7 cellular contexts compared by ENCODE assay signal in the genomic region with DNA sequence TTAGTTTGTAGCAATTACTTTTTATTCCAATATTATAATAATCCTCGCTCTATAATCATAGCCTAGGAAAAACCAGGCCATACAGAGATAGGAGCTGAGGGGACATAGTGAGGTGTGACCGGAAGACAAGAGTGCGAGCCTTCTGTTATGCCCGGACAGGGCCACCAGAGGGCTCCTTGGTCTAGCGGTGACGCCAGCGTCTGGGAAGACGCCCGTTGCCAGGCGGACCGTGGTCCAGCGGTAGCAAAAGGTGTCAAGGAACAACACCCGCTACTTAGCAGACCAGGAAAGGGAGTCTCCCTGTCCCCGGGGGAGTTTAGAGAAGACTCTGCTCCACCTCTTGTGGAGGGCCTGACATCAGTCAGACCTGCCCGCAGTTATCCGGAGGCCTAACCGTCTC. TPM values are rescaled to one million over a fixed set of nuclear protein-coding genes. Genes with fewer than 3 reads are reported as not detected.
DNase-seq lines count a peak whose midpoint lies in the region; ATAC-seq, FAIRE-seq and TF ChIP-seq lines count a peak whose summit lies in the region.
"Not testable (repeated sequence)": the region's sequence is repeated elsewhere in the genome, so short reads cannot be mapped to it uniquely, and the experiment has no call there.
"Had no signal": no experiment of that assay in that cellular context is flagged by ENCODE, and none has a peak within 500 bp of the region (broad histone marks: within the 10 kb centered on the region; RNA-seq: fewer than 3 reads in every experiment).

No MANE protein-coding gene starts in this region.

- H3K4me3 Mint-ChIP-seq in activated CD8-positive, alpha-beta T cell treated with anti-CD3 and anti-CD28 coated beads for 36 hours, result not testable (repeated sequence)

- peaks cover 23% of the 10 kb centered on the region for H3K4me1 Mint-ChIP-seq in activated CD8-positive, alpha-beta T cell treated with anti-CD3 and anti-CD28 coated beads for 36 hours (ENCODE audit: low read depth)

- not testable (repeated sequence) for FAIRE-seq in endothelial cell of umbilical vein (lab: Jason Lieb, UNC)

- H3K9me3 Mint-ChIP-seq in activated CD8-positive, alpha-beta T cell treated with anti-CD3 and anti-CD28 coated beads for 36 hours, result not testable (repeated sequence)

- in situ Hi-C loops in transverse colon (cut with MboI; ENCODE audit: low pct_ligation_motif_present in 1 of 4, low pct_unique_long_range_greater_than_20kb in 1 of 4, low sequenced_read_pairs in 3 of 4), result not testable (repeated sequence)

- not testable (repeated sequence) for TF ChIP-seq EP300 in transverse colon (IDR thresholded peaks at IDR 0.05; ENCODE audit: low read depth)

- not testable (repeated sequence) for H3K4me2 ChIP-seq in endothelial cell of umbilical vein (ENCODE audit: insufficient read depth, low read length)

- not testable (repeated sequence) for H3K9me1 ChIP-seq in endothelial cell of umbilical vein (replicated peaks; ENCODE audit: control insufficient read depth, extremely low read depth, insufficient read depth, low read length)

- CTCF ChIA-PET in activated CD8-positive, alpha-beta T cell treated with anti-CD3 and anti-CD28 coated beads for 36 hours (lab: Charles Lee), result interaction anchor here (1.1 to 5.9 kb wide), 5 partner anchors 12 to 214 kb away, joined by 3 to 31 read pairs (median 4); a partner anchor contains a TSS
- CTCF ChIA-PET in endothelial cell of umbilical vein (lab: Charles Lee), result interaction anchor here (1.6 kb wide), 1 partner anchor 25 kb away, joined by 6 read pairs; no protein-coding TSS in a partner anchor

- H3K4me3 ChIP-seq in LNCaP clone FGC (ENCODE audit: low read depth, low read length); endothelial cell of umbilical vein (replicated peaks in 1 of 3; ENCODE audit: insufficient read depth in 1 of 3, low read depth in 1 of 3, low read length in 3 of 3); lower lobe of right lung; transverse colon: not testable (repeated sequence)

- H3K27me3 Mint-ChIP-seq in activated CD8-positive, alpha-beta T cell treated with anti-CD3 and anti-CD28 coated beads for 36 hours, result not testable (repeated sequence)

- 40 to 42% methylated on average over 1 to 17 of the region's 17 CpGs for WGBS in transverse colon (ENCODE audit: low coverage in 1 of 2), 2 donors

- intact Hi-C loops in activated CD8-positive, alpha-beta T cell treated with anti-CD3 and anti-CD28 coated beads for 36 hours (cut with micrococcal nuclease); endothelial cell of umbilical vein (cut with micrococcal nuclease); lower lobe of right lung (cut with DNase I); transverse colon (cut with DNase I; ENCODE audit: low total_unique reads): not testable (repeated sequence)

- H3K36me3 ChIP-seq in endothelial cell of umbilical vein (ENCODE audit: control insufficient read depth in 2 of 2, extremely low read depth in 1 of 2, insufficient read depth in 2 of 2, low read length in 2 of 2); lower lobe of right lung; transverse colon: not testable (repeated sequence)

- H3K9ac ChIP-seq in endothelial cell of umbilical vein (replicated peaks; ENCODE audit: extremely low read depth, insufficient read depth, low read length), result not testable (repeated sequence)

- H3K27me3 ChIP-seq in endothelial cell of umbilical vein (ENCODE audit: control insufficient read depth in 2 of 2, insufficient read depth in 2 of 2, low read length in 2 of 2); lower lobe of right lung (ENCODE audit: low read depth); transverse colon: not testable (repeated sequence)

- H3K4me1 ChIP-seq in endothelial cell of umbilical vein (ENCODE audit: control insufficient read depth, extremely low read depth, insufficient read depth, low read length); transverse colon: not testable (repeated sequence)
- H3K4me1 ChIP-seq in lower lobe of right lung, result peaks cover 17% of the 10 kb centered on the region

- not testable (repeated sequence) for H3K27ac Mint-ChIP-seq in activated CD8-positive, alpha-beta T cell treated with anti-CD3 and anti-CD28 coated beads for 36 hours

- TF ChIP-seq POLR2A in endothelial cell of umbilical vein (IDR thresholded peaks at IDR 0.05; ENCODE audit: low read depth, low read length); transverse colon (IDR thresholded peaks at IDR 0.05): not testable (repeated sequence)

- DNase-seq in DMS53 (lab: John Stamatoyannopoulos, UW), result peak; percentile 57
- DNase-seq in LNCaP clone FGC (ENCODE audit: low read depth); endothelial cell of umbilical vein (ENCODE audit: low read depth, low spot score); lower lobe of right lung; transverse colon: not testable (repeated sequence)
- DNase-seq in activated CD8-positive, alpha-beta T cell treated with anti-CD3 and anti-CD28 coated beads for 36 hours, result peak; percentile 47

- ATAC-seq in activated CD8-positive, alpha-beta T cell treated with anti-CD3 and anti-CD28 coated beads for 36 hours; lower lobe of right lung: not testable (repeated sequence)

- not testable (repeated sequence) for H3K79me2 ChIP-seq in endothelial cell of umbilical vein (ENCODE audit: control insufficient read depth, insufficient read depth, low read length)

- not testable (repeated sequence) for H4K20me1 ChIP-seq in endothelial cell of umbilical vein (replicated peaks; ENCODE audit: control insufficient read depth, extremely low read depth, insufficient read depth, low read length)

- not testable (repeated sequence) for H3K36me3 Mint-ChIP-seq in activated CD8-positive, alpha-beta T cell treated with anti-CD3 and anti-CD28 coated beads for 36 hours (ENCODE audit: low read depth)

- H2AFZ ChIP-seq in endothelial cell of umbilical vein (ENCODE audit: low read depth, low read length), result not testable (repeated sequence)

- BruUV-seq in endothelial cell of umbilical vein (replicated peaks; lab: Mats Ljungman, UMichigan), result not testable (repeated sequence)

- dilution Hi-C loops in endothelial cell of umbilical vein (cut with MboI; ENCODE audit: extremely low pct_ligation_motif_present, low sequenced_read_pairs), result not testable (repeated sequence)

- TF ChIP-seq CTCF in LNCaP clone FGC (IDR thresholded peaks at IDR 0.05; ENCODE audit: control insufficient read depth, extremely low read depth, insufficient read depth) (0 out of 2 replicates have a peak, but pooled peaks have one; percentile 1), endothelial cell of umbilical vein (IDR thresholded peaks at IDR 0.05; ENCODE audit: extremely low read depth in 1 of 2, insufficient read depth in 1 of 2, low read depth in 1 of 2, low read length in 2 of 2) (peak; percentile 7 to 27), lower lobe of right lung (IDR thresholded peaks at IDR 0.05) (peak; percentile 47), transverse colon (IDR thresholded peaks at IDR 0.05) (peak in 4 of 5 experiments; percentile 43 to 58 (median 50))
- TF ChIP-seq CTCF in activated CD8-positive, alpha-beta T cell treated with anti-CD3 and anti-CD28 coated beads for 36 hours (IDR thresholded peaks at IDR 0.05), result peak; percentile 68

- not testable (repeated sequence) for H3K27ac ChIP-seq in endothelial cell of umbilical vein (ENCODE audit: insufficient read depth, low read depth, low read length); lower lobe of right lung; transverse colon

- POLR2A ChIA-PET in activated CD8-positive, alpha-beta T cell treated with anti-CD3 and anti-CD28 coated beads for 36 hours (lab: Charles Lee), result interaction anchor here (0.6 to 1.1 kb wide), 2 partner anchors 8 to 11 kb away, joined by 3 read pairs; no protein-coding TSS in a partner anchor
- POLR2A ChIA-PET in endothelial cell of umbilical vein (lab: Charles Lee), result not testable (repeated sequence)

- H3K9me3 ChIP-seq in endothelial cell of umbilical vein (replicated peaks; ENCODE audit: control insufficient read depth, insufficient read depth, low read length); lower lobe of right lung; transverse colon: not testable (repeated sequence)

RNA-seq across cellular contexts. Expression of a gene that starts 7.9 kb away (rescaled TPM):
- total RNA-seq in activated CD8-positive, alpha-beta T cell treated with anti-CD3 and anti-CD28 coated beads for 36 hours, result not detected
- total RNA-seq in endothelial cell of umbilical vein (not detected in 2 replicates), lower lobe of right lung (49.3 TPM), transverse colon (1 to 10 TPM in 2 of 4 donors, not detected in 2; 2.5 to 3.8 TPM)
- polyA plus RNA-seq in endothelial cell of umbilical vein, result 2.3 and 4.1 TPM in 2 replicates
- 1.8 and 2.3 TPM in 2 replicates for polyA plus RNA-seq in endothelial cell of umbilical vein (2011; cell fraction: cytosol; rRNA removed)
- polyA plus RNA-seq in endothelial cell of umbilical vein (2011; cell fraction: nucleus; rRNA removed), result 0.97 and 1.2 TPM in 2 replicates
- 2.9 and 12.9 TPM in 2 replicates for polyA plus RNA-seq in endothelial cell of umbilical vein (2012)
- 0.29 TPM in 1 of 2 replicates, not detected in the other for polyA minus RNA-seq in endothelial cell of umbilical vein
- 36.3 TPM for polyA minus RNA-seq in endothelial cell of umbilical vein (2011; cell fraction: cytosol; rRNA and poly(A)+ RNA removed)
- polyA minus RNA-seq in endothelial cell of umbilical vein (2011; cell fraction: nucleus; rRNA and poly(A)+ RNA removed), result 1.2 TPM in 1 of 2 replicates, not detected in the other
- total RNA-seq: activated naive CD8-positive, alpha-beta T cell treated with anti-CD3 and anti-CD28 coated beads for 36 hours had no signal

RNA-seq across cellular contexts. Expression of a gene that starts 12.1 kb away (rescaled TPM):
- total RNA-seq in activated CD8-positive, alpha-beta T cell treated with anti-CD3 and anti-CD28 coated beads for 36 hours, result 10 to 100 TPM; 60.5 to 61.8 TPM
- total RNA-seq in endothelial cell of umbilical vein (35.0 and 38.7 TPM in 2 replicates), lower lobe of right lung (45.1 TPM), transverse colon (10 to 100 TPM; 49.3 to 85.2 (median 66.0) TPM)
- polyA plus RNA-seq in endothelial cell of umbilical vein, result 34.0 and 49.9 TPM in 2 replicates
- 21.3 and 31.1 TPM in 2 replicates for polyA plus RNA-seq in endothelial cell of umbilical vein (2011; cell fraction: cytosol; rRNA removed)
- 86.4 and 88.6 TPM in 2 replicates for polyA plus RNA-seq in endothelial cell of umbilical vein (2011; cell fraction: nucleus; rRNA removed)
- 19.4 and 32.2 TPM in 2 replicates for polyA plus RNA-seq in endothelial cell of umbilical vein (2012)
- 2.1 and 2.6 TPM in 2 replicates for polyA minus RNA-seq in endothelial cell of umbilical vein
- polyA minus RNA-seq in endothelial cell of umbilical vein (2011; cell fraction: cytosol; rRNA and poly(A)+ RNA removed), result 34.7 TPM
- polyA minus RNA-seq in endothelial cell of umbilical vein (2011; cell fraction: nucleus; rRNA and poly(A)+ RNA removed), result 5.9 and 7.0 TPM in 2 replicates

RNA-seq across cellular contexts. Expression of a gene that starts 21.5 kb away (rescaled TPM):
- not detected for total RNA-seq in activated CD8-positive, alpha-beta T cell treated with anti-CD3 and anti-CD28 coated beads for 36 hours
- total RNA-seq in endothelial cell of umbilical vein (not detected in 2 replicates), lower lobe of right lung (1.9 TPM), transverse colon (under 1 TPM in 2 of 4 donors, not detected in 2; 0.27 to 0.75 TPM)
- polyA plus RNA-seq in endothelial cell of umbilical vein, result not detected in 2 replicates
- polyA plus RNA-seq in endothelial cell of umbilical vein (2011; cell fraction: cytosol; rRNA removed), result not detected in 2 replicates
- 0.06 and 0.20 TPM in 2 replicates for polyA plus RNA-seq in endothelial cell of umbilical vein (2011; cell fraction: nucleus; rRNA removed)
- polyA plus RNA-seq in endothelial cell of umbilical vein (2012), result 0.08 TPM in 1 of 2 replicates, not detected in the other
- polyA minus RNA-seq in endothelial cell of umbilical vein, result not detected in 2 replicates
- 1.2 TPM for polyA minus RNA-seq in endothelial cell of umbilical vein (2011; cell fraction: cytosol; rRNA and poly(A)+ RNA removed)
- polyA minus RNA-seq in endothelial cell of umbilical vein (2011; cell fraction: nucleus; rRNA and poly(A)+ RNA removed), result not detected in 2 replicates
- total RNA-seq: activated naive CD8-positive, alpha-beta T cell treated with anti-CD3 and anti-CD28 coated beads for 36 hours had no signal

RNA-seq across cellular contexts. Expression of a gene that starts 23.8 kb away (rescaled TPM):
- total RNA-seq in activated CD8-positive, alpha-beta T cell treated with anti-CD3 and anti-CD28 coated beads for 36 hours, result 10 to 100 TPM; 11.8 to 16.2 TPM
- 20.0 and 23.4 TPM in 2 replicates for total RNA-seq in endothelial cell of umbilical vein
- 29.1 and 41.2 TPM in 2 replicates for polyA plus RNA-seq in endothelial cell of umbilical vein
- polyA plus RNA-seq in endothelial cell of umbilical vein (2011; cell fraction: cytosol; rRNA removed), result 16.7 and 19.6 TPM in 2 replicates
- polyA plus RNA-seq in endothelial cell of umbilical vein (2011; cell fraction: nucleus; rRNA removed), result 105 and 118 TPM in 2 replicates
- polyA plus RNA-seq in endothelial cell of umbilical vein (2012), result 20.6 and 41.1 TPM in 2 replicates
- 16.7 and 20.8 TPM in 2 replicates for polyA minus RNA-seq in endothelial cell of umbilical vein
- polyA minus RNA-seq in endothelial cell of umbilical vein (2011; cell fraction: cytosol; rRNA and poly(A)+ RNA removed), result 35.0 TPM
- 20.9 and 31.0 TPM in 2 replicates for polyA minus RNA-seq in endothelial cell of umbilical vein (2011; cell fraction: nucleus; rRNA and poly(A)+ RNA removed)
- total RNA-seq in lower lobe of right lung, result 45.0 TPM
- 100 to 1,000 TPM in 2 of 4 donors, 10 to 100 TPM in 2; 51.1 to 204 (median 96.5) TPM for total RNA-seq in transverse colon

RNA-seq across cellular contexts. Expression of a gene that starts 27.0 kb away (rescaled TPM):
- not detected for total RNA-seq in activated CD8-positive, alpha-beta T cell treated with anti-CD3 and anti-CD28 coated beads for 36 hours
- total RNA-seq in endothelial cell of umbilical vein (not detected in 2 replicates), lower lobe of right lung (225 TPM), transverse colon (10 to 100 TPM in 3 of 4 donors, 1 to 10 TPM in 1; 6.8 to 59.1 (median 17.8) TPM)
- polyA plus RNA-seq in endothelial cell of umbilical vein, result not detected in 2 replicates
- polyA plus RNA-seq in endothelial cell of umbilical vein (2011; cell fraction: cytosol; rRNA removed), result not detected in 2 replicates
- polyA plus RNA-seq in endothelial cell of umbilical vein (2011; cell fraction: nucleus; rRNA removed), result 0.28 TPM in 1 of 2 replicates, not detected in the other
- polyA plus RNA-seq in endothelial cell of umbilical vein (2012), result 0.30 TPM in 1 of 2 replicates, not detected in the other
- 0.40 TPM in 1 of 2 replicates, not detected in the other for polyA minus RNA-seq in endothelial cell of umbilical vein
- 5.9 TPM for polyA minus RNA-seq in endothelial cell of umbilical vein (2011; cell fraction: cytosol; rRNA and poly(A)+ RNA removed)
- polyA minus RNA-seq in endothelial cell of umbilical vein (2011; cell fraction: nucleus; rRNA and poly(A)+ RNA removed), result not detected in 2 replicates
- total RNA-seq: activated naive CD8-positive, alpha-beta T cell treated with anti-CD3 and anti-CD28 coated beads for 36 hours had no signal

Comparison
In these comparisons a context has a peak if more than half of its experiments do, and no peak if none do; other contexts are left out.
1. CTCF ChIP-seq: peak in every context shown above with its lines; median percentile 68 in activated CD8-positive, alpha-beta T cell treated with anti-CD3 and anti-CD28 coated beads for 36 hours; 50 in transverse colon; 47 in lower lobe of right lung; 17 in endothelial cell of umbilical vein; 1 in LNCaP clone FGC.
2. RNA of a gene that starts 7.9 kb away (total RNA-seq): 49.3 TPM in lower lobe of right lung (single experiment); 2.5 to 3.8 TPM in transverse colon, not detected in activated CD8-positive, alpha-beta T cell treated with anti-CD3 and anti-CD28 coated beads for 36 hours and not detected in endothelial cell of umbilical vein; every median in the first group is over 10 times any median in the second.